11 cellular contexts compared by ENCODE assay signal in genomic region chr20:3800256-3800877, GRCh38. TPM values are rescaled to one million over a fixed set of nuclear protein-coding genes. Genes with fewer than 3 reads are reported as not detected.
DNase-seq lines count a peak whose midpoint lies in the region; ATAC-seq and TF ChIP-seq lines count a peak whose summit lies in the region.
"Had no signal": no experiment of that assay in that cellular context is flagged by ENCODE, and none has a peak within 500 bp of the region (broad histone marks: within the 10 kb centered on the region; RNA-seq: fewer than 3 reads in every experiment).

No MANE protein-coding gene starts in this region.

- peak overlapping the region; percentile 78 for H3K27ac ChIP-seq in CD4-positive, alpha-beta T cell (ENCODE audit: low read depth, low read length)
- H3K27ac ChIP-seq in HUES64 (ENCODE audit: low read depth, low read length) (peak overlapping the region; percentile 93), colonic mucosa (peak overlapping the region; percentile 30)
- H3K27ac ChIP-seq: HL-60 had no signal

- peaks cover 75% of the 10 kb centered on the region for H3K4me1 Mint-ChIP-seq in CD4-positive, alpha-beta T cell (ENCODE audit: low read depth)
- H3K4me1 Mint-ChIP-seq in naive thymus-derived CD8-positive, alpha-beta T cell, result peaks cover 41 to 83% (median 79%) of the 10 kb centered on the region in 4 donors

- WGBS in HUES64, result 78% methylated on average over 18 of the region's 18 CpGs

- no peaks in the 10 kb centered on the region for H3K9me3 ChIP-seq in CD4-positive, alpha-beta T cell (ENCODE audit: control insufficient read depth, low read length)
- H3K9me3 ChIP-seq in HUES64 (ENCODE audit: insufficient read depth, low read depth, low read length) (no peaks in the 10 kb centered on the region), colonic mucosa (no peaks in the 10 kb centered on the region)
- H3K9me3 ChIP-seq: tibial nerve had no signal

- H3K36me3 Mint-ChIP-seq in CD4-positive, alpha-beta T cell (ENCODE audit: low read depth), result peaks cover 92% of the 10 kb centered on the region
- peaks cover 9 to 73% (median 52%) of the 10 kb centered on the region in 3 donors for H3K36me3 Mint-ChIP-seq in naive thymus-derived CD8-positive, alpha-beta T cell

- POLR2A ChIA-PET in CD4-positive, alpha-beta T cell (lab: Charles Lee), result interaction anchor here (1.4 to 3.5 kb wide), 6 partner anchors 13 to 32 kb away, joined by 3 to 88 read pairs (median 16); partner anchors contain the start of genes ADISSP, AP5S1, CENPB and SPEF1
- POLR2A ChIA-PET in naive thymus-derived CD8-positive, alpha-beta T cell (lab: Charles Lee), result interaction anchor here (1.4 to 4.0 kb wide), 3 partner anchors 14 to 33 kb away, joined by 4 to 34 read pairs (median 13); partner anchors contain the start of genes ADISSP and CENPB

- no peaks in the 10 kb centered on the region for H3K27me3 ChIP-seq in CD4-positive, alpha-beta T cell (ENCODE audit: control insufficient read depth, insufficient read depth, low read length)
- peaks cover 10% of the 10 kb centered on the region; the same call in 1 of the 2 replicates for H3K27me3 ChIP-seq in HUES64 (ENCODE audit: insufficient read depth, low read length)
- H3K27me3 ChIP-seq in colonic mucosa, result no peaks in the 10 kb centered on the region
- H3K27me3 ChIP-seq: tibial nerve had no signal

- no peaks in the 10 kb centered on the region for H3K27me3 Mint-ChIP-seq in CD4-positive, alpha-beta T cell
- no peaks in the 10 kb centered on the region for H3K27me3 Mint-ChIP-seq in naive thymus-derived CD8-positive, alpha-beta T cell

- H3K9ac ChIP-seq in HUES64 (ENCODE audit: low read depth, low read length) (no peak overlapping the region), colonic mucosa (ENCODE audit: low read depth in 2 of 2, low read length in 2 of 2) (peak overlapping the region in 1 of 2 donors; percentile 54)

- intact Hi-C loops in CD4-positive, alpha-beta T cell (cut with DNase I, micrococcal nuclease), result no loop called here
- intact Hi-C loops in colonic mucosa (cut with DNase I), result no loop called here

- CTCF ChIA-PET in CD4-positive, alpha-beta T cell (lab: Charles Lee), result interaction anchor here (0.7 to 2.8 kb wide), 2 partner anchors 17 to 285 kb away, joined by 3 to 8 read pairs; no protein-coding TSS in a partner anchor

- DNase-seq in CD4-positive, alpha-beta T cell, result no peak
- DNase-seq in colonic mucosa, result no peak
- peak in 1 of 10 donors; percentile 44 for DNase-seq in naive thymus-derived CD8-positive, alpha-beta T cell
- no peak for DNase-seq in HCEC 1CT
- no peak for DNase-seq in Kasumi-1 (lab: John Stamatoyannopoulos, UW)
- no peak for DNase-seq in HPDE6-E6E7 (ENCODE audit: extremely low spot score)
- DNase-seq: SW 1271 had no signal

- H3K27ac Mint-ChIP-seq in CD4-positive, alpha-beta T cell, result peak overlapping the region; percentile 95
- H3K27ac Mint-ChIP-seq in naive thymus-derived CD8-positive, alpha-beta T cell, result peak overlapping the region; percentile 85 to 99 (median 97)

- ATAC-seq in CD4-positive, alpha-beta T cell (ENCODE audit: poor library complexity), result no peak
- no peak for ATAC-seq in naive thymus-derived CD8-positive, alpha-beta T cell
- no peak for ATAC-seq in HG02840 (IDR thresholded peaks at IDR 0.05; ENCODE audit: low FRiP score, unreplicated experiment)

- H3K9me3 Mint-ChIP-seq in CD4-positive, alpha-beta T cell, result no peaks in the 10 kb centered on the region
- no peaks in the 10 kb centered on the region for H3K9me3 Mint-ChIP-seq in naive thymus-derived CD8-positive, alpha-beta T cell

- TF ChIP-seq CTCF in CD4-positive, alpha-beta T cell (IDR thresholded peaks at IDR 0.05), result no peak
- no peak for TF ChIP-seq CTCF in colonic mucosa (IDR thresholded peaks at IDR 0.05)

- H3K36me3 ChIP-seq in HUES64 (ENCODE audit: insufficient read depth, low read length), result peaks cover 43% of the 10 kb centered on the region
- peaks cover 24% of the 10 kb centered on the region for H3K36me3 ChIP-seq in colonic mucosa

- peak overlapping the region; percentile 100 for H3K4me3 Mint-ChIP-seq in CD4-positive, alpha-beta T cell
- H3K4me3 Mint-ChIP-seq in naive thymus-derived CD8-positive, alpha-beta T cell, result peak overlapping the region; percentile 52 to 100 (median 98)

- H3K4me1 ChIP-seq in HUES64 (ENCODE audit: insufficient read depth, low read length), result peaks cover 39% of the 10 kb centered on the region
- H3K4me1 ChIP-seq in colonic mucosa, result peaks cover 21% of the 10 kb centered on the region

- H3K4me3 ChIP-seq in HUES64 (ENCODE audit: low read length) (no peak overlapping the region), colonic mucosa (no peak overlapping the region)
- H3K4me3 ChIP-seq: tibial nerve had no signal

RNA-seq across cellular contexts. Expression of gene CDC25B, which starts 4.3 kb away (rescaled TPM):
- total RNA-seq in CD4-positive, alpha-beta T cell, result 100 to 1,000 TPM; 144 TPM
- 18.9 TPM for polyA plus RNA-seq in HUES64 (2013, experiment 1 of 2)
- polyA plus RNA-seq in HUES64 (2013, experiment 2 of 2), result 22.4 TPM
- total RNA-seq in colonic mucosa, result 10 to 100 TPM; 41.9 to 65.5 TPM
- 100 to 1,000 TPM; 320 to 336 TPM for total RNA-seq in naive thymus-derived CD8-positive, alpha-beta T cell
- polyA plus RNA-seq in naive thymus-derived CD8-positive, alpha-beta T cell, result 10 to 100 TPM; 38.1 to 49.7 (median 42.0) TPM

RNA-seq across cellular contexts. Expression of gene CENPB, which starts 13.8 kb away (rescaled TPM):
- total RNA-seq in CD4-positive, alpha-beta T cell, result 10 to 100 TPM; 25.1 to 25.3 TPM
- 43.4 TPM for polyA plus RNA-seq in HUES64 (2013, experiment 1 of 2)
- polyA plus RNA-seq in HUES64 (2013, experiment 2 of 2), result 42.6 TPM
- total RNA-seq in colonic mucosa, result 10 to 100 TPM; 65.6 to 93.3 TPM
- total RNA-seq in naive thymus-derived CD8-positive, alpha-beta T cell, result 10 to 100 TPM; 45.8 to 48.6 TPM
- 1 to 10 TPM; 1.0 to 1.7 (median 1.4) TPM for polyA plus RNA-seq in naive thymus-derived CD8-positive, alpha-beta T cell

RNA-seq across cellular contexts. Expression of gene SPEF1, which starts 19.1 kb away (rescaled TPM):
- total RNA-seq in CD4-positive, alpha-beta T cell, result not detected
- 0.45 TPM for polyA plus RNA-seq in HUES64 (2013, experiment 1 of 2)
- polyA plus RNA-seq in HUES64 (2013, experiment 2 of 2), result 0.38 TPM
- total RNA-seq in colonic mucosa, result not detected
- total RNA-seq in naive thymus-derived CD8-positive, alpha-beta T cell, result under 1 TPM in 1 of 2 experiments, not detected in 1; 0.33 TPM
- not detected for polyA plus RNA-seq in naive thymus-derived CD8-positive, alpha-beta T cell

RNA-seq across cellular contexts. Expression of gene AP5S1, which starts 20.0 kb away (rescaled TPM):
- 1 to 10 TPM; 6.0 TPM for total RNA-seq in CD4-positive, alpha-beta T cell
- polyA plus RNA-seq in HUES64 (2013, experiment 1 of 2), result 3.4 TPM
- 3.0 TPM for polyA plus RNA-seq in HUES64 (2013, experiment 2 of 2)
- total RNA-seq in colonic mucosa, result 10 to 100 TPM; 11.7 to 20.2 TPM
- total RNA-seq in naive thymus-derived CD8-positive, alpha-beta T cell, result 10 to 100 TPM; 12.6 to 14.5 TPM
- 10 to 100 TPM; 10.1 to 21.8 (median 19.3) TPM for polyA plus RNA-seq in naive thymus-derived CD8-positive, alpha-beta T cell

RNA-seq across cellular contexts. Expression of gene ADISSP, which starts 32.8 kb away (rescaled TPM):
- total RNA-seq in CD4-positive, alpha-beta T cell, result 10 to 100 TPM; 11.2 to 11.6 TPM
- polyA plus RNA-seq in HUES64 (2013, experiment 1 of 2), result 78.0 TPM
- 81.8 TPM for polyA plus RNA-seq in HUES64 (2013, experiment 2 of 2)
- total RNA-seq in colonic mucosa, result 10 to 100 TPM; 20.6 to 37.7 TPM
- total RNA-seq in naive thymus-derived CD8-positive, alpha-beta T cell, result 10 to 100 TPM; 19.5 to 19.6 TPM
- 10 to 100 TPM; 17.6 to 32.4 (median 22.2) TPM for polyA plus RNA-seq in naive thymus-derived CD8-positive, alpha-beta T cell

Comparison
In these comparisons a context has a peak if more than half of its experiments do, and no peak if none do; other contexts are left out.
1. H3K27ac ChIP-seq: peak in every context shown above with its lines; median percentile 93 in HUES64; 78 in CD4-positive, alpha-beta T cell; 30 in colonic mucosa.